ENCODE assay signal across 8 cellular contexts in genomic region chr6:18595774-18596528, GRCh38.
DNase-seq lines count a peak whose midpoint lies in the region; ATAC-seq and TF ChIP-seq lines count a peak whose summit lies in the region.

No MANE protein-coding gene starts in this region.

- peak overlapping the region in 1 of 3 donors; percentile 22 for H3K4me3 ChIP-seq in right lobe of liver

- peaks cover 0 to 12% (median 3%) of the 10 kb centered on the region in 4 donors for H3K4me1 ChIP-seq in right lobe of liver

- in situ Hi-C loops in GM13976 (cut with MboI; ENCODE audit: low sequenced_read_pairs, unreplicated experiment) = no loop called here

- peak; percentile 83 for ATAC-seq in HG02870 (IDR thresholded peaks at IDR 0.05; ENCODE audit: unreplicated experiment)
- ATAC-seq in right lobe of liver = peak; percentile 83 to 89 (median 88)

- peak; percentile 68 for DNase-seq in AG08396 (ENCODE audit: low spot score)
- DNase-seq in GM13976 (ENCODE audit: low spot score) = peak; percentile 40
- peak; percentile 59 for DNase-seq in NCI-H146 treated with DMSO at 0.1 percent for 48 hours (lab: John Stamatoyannopoulos, UW; ENCODE audit: unreplicated experiment)
- DNase-seq in T1000 (lab: John Stamatoyannopoulos, UW) = peak; percentile 21
- DNase-seq in dermis blood vessel endothelial cell = peak; percentile 83
- peak in 2 of 3 donors; percentile 27 to 65 for DNase-seq in right lobe of liver
- DNase-seq in stimulated activated CD8-positive, alpha-beta memory T cell treated with anti-CD3 and anti-CD28 coated beads, Interleukin-15, amount 100 ng/mL, for 1 hour (ENCODE audit: low read depth) = peak; percentile 12

- H3K9me3 ChIP-seq in right lobe of liver = no peaks in the 10 kb centered on the region

- H3K36me3 ChIP-seq in right lobe of liver = no peaks in the 10 kb centered on the region

- 7% methylated on average over 11 of the region's 11 CpGs for WGBS in right lobe of liver (ENCODE audit: insufficient coverage, low coverage, low lambda C conversion rate, missing lambda C conversion rate)

- intact Hi-C loops in right lobe of liver (cut with DNase I) = no loop called here

- TF ChIP-seq CTCF in GM13976 (IDR thresholded peaks at IDR 0.05; ENCODE audit: borderline replicate concordance, control extremely low read depth, extremely low read depth, insufficient read depth, missing control alignments) = peak; percentile 79
- TF ChIP-seq CTCF in right lobe of liver (IDR thresholded peaks at IDR 0.05) = peak; percentile 88 to 96 (median 94)

- peak overlapping the region in 1 of 3 donors; percentile 31 for H3K27ac ChIP-seq in right lobe of liver

- no peak for TF ChIP-seq POLR2A in right lobe of liver (IDR thresholded peaks at IDR 0.05)

- no peaks in the 10 kb centered on the region for H3K27me3 ChIP-seq in right lobe of liver

Comparison
In these comparisons a context has a peak if more than half of its experiments do, and no peak if none do; other contexts are left out.
1. DNase-seq: peak in every context shown above with its lines; median percentile 83 in dermis blood vessel endothelial cell; 68 in AG08396; 59 in NCI-H146 treated with DMSO at 0.1 percent for 48 hours; 46 in right lobe of liver; 40 in GM13976; 21 in T1000; 12 in stimulated activated CD8-positive, alpha-beta memory T cell treated with anti-CD3 and anti-CD28 coated beads, Interleukin-15, amount 100 ng/mL, for 1 hour.